Comparison of ENCODE assay signal across 26 cellular contexts in genomic region chr6:135531954-135532490, GRCh38.
"Had no signal": no experiment of that assay in that cellular context is flagged by ENCODE, and none has a peak within 500 bp of the region (broad histone marks: within the 10 kb centered on the region; RNA-seq: fewer than 3 reads in every experiment).

No MANE protein-coding gene starts in this region.

- H3K4me3 ChIP-seq: SK-N-MC had no signal

- DNase-seq: activated CD4-positive, alpha-beta T cell treated with anti-CD3 and anti-CD28 coated beads for 48 hours; activated CD4-positive, alpha-beta T cell treated with anti-CD3 and anti-CD28 coated beads, Interleukin-2, amount 50 U/mL, for 4 hours; activated CD4-positive, CD25-positive, alpha-beta regulatory T cell treated with anti-CD3 and anti-CD28 coated beads, Interleukin-2, amount 50 U/mL, for 72 hours; activated CD8-positive, alpha-beta memory T cell treated with anti-CD3 and anti-CD28 coated beads, Interleukin-2, amount 50 U/mL, for 48 hours; activated CD8-positive, alpha-beta T cell treated with anti-CD3 and anti-CD28 coated beads, Interleukin-2, amount 10 ng/mL, durations not matched to agents 7 days and 5 days; activated naive CD4-positive, alpha-beta T cell treated with anti-CD3 and anti-CD28 coated beads, Interleukin-2, amount 50 U/mL, for 16 hours; activated naive CD8-positive, alpha-beta T cell treated with anti-CD3 and anti-CD28 coated beads, Interleukin-2, amount 10 ng/mL, durations not matched to agents 7 days and 5 days; activated T-cell treated with anti-CD3 and anti-CD28 coated beads, Interleukin-2, amount 50 U/mL, for 1 hour; aorta; central memory CD4-positive, alpha-beta T cell; Kasumi-1; NCI-H1048; NCI-H2029; NCI-H2107; NCI-H2171 treated with DMSO at 0.1 percent for 48 hours; NCI-H345; NCI-H510A treated with DMSO at 0.1 percent for 48 hours; NCI-H69; NK-92 treated with Interleukin-12 subunit alpha and Interleukin-12 subunit beta, amount 100 ng/mL, for 24 hours; OCI-M1; RPMI8226; SW 1271 had no signal

- H3K27ac ChIP-seq: SK-N-MC had no signal

- ATAC-seq: activated CD8-positive, alpha-beta T cell treated with anti-CD3 and anti-CD28 coated beads, Interleukin-2, amount 10 ng/mL, durations not matched to agents 7 days and 5 days; Panc1; Right ventricle myocardium inferior; WTC11 had no signal
